Comparison of ENCODE assay signal across 9 cellular contexts in the genomic region with DNA sequence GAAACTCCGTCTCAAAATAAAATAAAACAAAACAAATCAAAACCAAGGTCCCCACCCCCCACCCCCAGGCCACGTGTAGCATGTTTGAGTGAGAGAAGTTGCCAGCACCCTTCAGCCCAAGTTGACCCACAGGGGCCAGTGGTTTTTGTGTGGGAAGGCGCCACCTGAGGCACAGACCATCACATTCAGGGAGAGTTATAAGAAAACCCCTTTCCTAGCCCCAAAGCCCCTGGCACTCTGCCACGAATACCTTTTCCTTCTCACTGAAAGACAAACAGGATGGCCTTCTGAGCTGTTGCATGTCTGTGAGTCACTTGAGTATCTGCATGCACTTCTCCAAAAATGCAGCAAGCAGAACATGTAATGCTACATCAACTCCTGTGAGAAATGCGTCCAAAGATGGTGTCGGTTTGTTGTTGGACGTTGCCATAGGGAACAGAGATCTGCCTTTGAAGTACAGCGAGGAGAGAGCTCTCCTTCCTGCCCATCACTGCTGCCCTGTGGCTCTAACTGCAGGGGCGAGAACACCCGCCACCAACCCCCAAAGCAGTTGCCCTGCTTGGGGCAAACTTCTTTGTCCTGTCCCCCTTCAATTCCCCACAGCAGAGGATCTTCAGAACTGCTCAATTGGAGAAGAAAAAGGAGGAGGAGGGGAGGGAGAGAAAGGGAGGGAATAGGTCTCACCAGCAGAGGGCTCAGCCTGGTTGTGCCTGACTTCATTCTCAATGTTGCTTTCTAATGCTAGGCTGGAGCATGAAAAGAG. TPM values are rescaled to one million over a fixed set of nuclear protein-coding genes. Genes with fewer than 3 reads are reported as not detected.
A peak's percentile ranks its signal among the peaks of the same experiment; 100 is the strongest.
DNase-seq lines count a peak whose midpoint lies in the region; ATAC-seq, FAIRE-seq and TF ChIP-seq lines count a peak whose summit lies in the region.
"Had no signal": no experiment of that assay in that cellular context is flagged by ENCODE, and none has a peak within 500 bp of the region (broad histone marks: within the 10 kb centered on the region; RNA-seq: fewer than 3 reads in every experiment).

No MANE protein-coding gene starts in this region.

- 39 to 46% methylated on average over 10 of the region's 10 CpGs for WGBS in GM23248 (ENCODE audit: low coverage in 1 of 2, low lambda C conversion rate in 2 of 2, missing lambda C conversion rate in 2 of 2), 2 experiments
- 27% methylated on average over 7 of the region's 10 CpGs for WGBS in K562 (ENCODE audit: insufficient coverage, low coverage, missing lambda C conversion rate)
- no CpG with 5 or more reads among the region's 10 CpGs for WGBS in iPS DF 6.9 (ENCODE audit: insufficient coverage, insufficient read length)
- WGBS in smooth muscle cell (ENCODE audit: low lambda C conversion rate), result 61% methylated on average over 10 of the region's 10 CpGs

- H3K9me2 ChIP-seq in DOHH2 (replicated peaks; ENCODE audit: control insufficient read depth, low read length), result no peaks in the 10 kb centered on the region
- H3K9me2 ChIP-seq in GM23248 (ENCODE audit: insufficient read depth), result no peaks in the 10 kb centered on the region

- H3K9me3 ChIP-seq in DOHH2 (ENCODE audit: control insufficient read depth, insufficient read depth, low read length) (no peaks in the 10 kb centered on the region), GM23248 (ENCODE audit: low read depth) (no peaks in the 10 kb centered on the region), K562 (replicated peaks; ENCODE audit: control insufficient read depth, insufficient read depth, low read depth, low read length) (no peaks in the 10 kb centered on the region), iPS DF 6.9 (ENCODE audit: control insufficient read depth, insufficient read depth, low read length) (no peaks in the 10 kb centered on the region), smooth muscle cell (replicated peaks; ENCODE audit: low read depth) (no peaks in the 10 kb centered on the region)

- CTCF ChIA-PET in K562 (lab: Yijun Ruan, JAX; ENCODE audit: low intra/inter-chr PET ratio), result no interaction called here

- H3K79me2 ChIP-seq in DOHH2 (ENCODE audit: control insufficient read depth, low read length) (peaks cover 16% of the 10 kb centered on the region), GM23248 (ENCODE audit: insufficient read depth) (peaks cover 12% of the 10 kb centered on the region), K562 (ENCODE audit: control insufficient read depth, insufficient read depth, low read length) (peaks cover 19% of the 10 kb centered on the region), smooth muscle cell (ENCODE audit: low read depth) (peaks cover 15% of the 10 kb centered on the region)

- TF ChIP-seq POLR2A in K562 (conservative IDR thresholded peaks at IDR 0.05), result no peak

- intact Hi-C loops in K562 (cut with micrococcal nuclease), result loop anchor here (2.0 to 5.0 kb wide), 3 partner anchors 82 to 252 kb away; no protein-coding TSS in a partner anchor

- H3K27me3 ChIP-seq in DOHH2 (ENCODE audit: control insufficient read depth, low read length) (no peaks in the 10 kb centered on the region), GM23248 (replicated peaks; ENCODE audit: insufficient read depth) (no peaks in the 10 kb centered on the region), K562 (ENCODE audit: control insufficient read depth in 2 of 2, insufficient read depth in 2 of 2, low read length in 2 of 2) (no peaks in the 10 kb centered on the region), iPS DF 6.9 (ENCODE audit: control insufficient read depth, insufficient read depth, low read length) (peaks cover 8% of the 10 kb centered on the region), smooth muscle cell (ENCODE audit: low read depth) (no peaks in the 10 kb centered on the region)

- H3K9ac ChIP-seq in GM23248 (peak overlapping the region; percentile 52), K562 (ENCODE audit: insufficient read depth in 1 of 2, low read depth in 2 of 2, low read length in 2 of 2) (no peak overlapping the region), smooth muscle cell (ENCODE audit: low read depth) (peak overlapping the region; percentile 48)

- no TSS peak for BruUV-seq in K562 (replicated peaks; lab: Mats Ljungman, UMichigan)

- peak; percentile 36 to 56; a peak in 3 of 4 replicates for TF ChIP-seq RAD21 in K562 (CRISPR knock-in tag; conservative IDR thresholded peaks at IDR 0.05 in 1 of 2, IDR thresholded peaks at IDR 0.05 in 1 of 2)

- peak overlapping the region; percentile 16; the same call in 1 of the 2 replicates for H3K4me3 ChIP-seq in DOHH2 (ENCODE audit: low read length)
- H3K4me3 ChIP-seq in GM23248, result no peak overlapping the region
- no peak overlapping the region for H3K4me3 ChIP-seq in K562
- H3K4me3 ChIP-seq in iPS DF 6.9 (ENCODE audit: low read length), result no peak overlapping the region
- no peak overlapping the region for H3K4me3 ChIP-seq in smooth muscle cell

- peak; percentile 83 for TF ChIP-seq CTCF in DOHH2 (IDR thresholded peaks at IDR 0.05; ENCODE audit: low read depth, low read length, poor library complexity, severe bottlenecking)
- peak; percentile 57 to 73 (median 72) for TF ChIP-seq CTCF in K562 (IDR thresholded peaks at IDR 0.05 in 2 of 3, conservative IDR thresholded peaks at IDR 0.05 in 1 of 3; ENCODE audit: insufficient read depth in 2 of 3, low read depth in 1 of 3, low read length in 3 of 3)
- peak; percentile 59 for TF ChIP-seq CTCF in smooth muscle cell (IDR thresholded peaks at IDR 0.05; ENCODE audit: borderline replicate concordance, insufficient read depth, poor library complexity, severe bottlenecking)

- H3K36me3 ChIP-seq in DOHH2 (ENCODE audit: control insufficient read depth, low read length) (peaks cover 3% of the 10 kb centered on the region), GM23248 (ENCODE audit: low read depth) (no peaks in the 10 kb centered on the region), K562 (ENCODE audit: control insufficient read depth, insufficient read depth, low read length) (peaks cover 2% of the 10 kb centered on the region; the same call in 1 of the 3 replicates), iPS DF 6.9 (ENCODE audit: control insufficient read depth, insufficient read depth, low read length) (no peaks in the 10 kb centered on the region), smooth muscle cell (ENCODE audit: low read depth) (no peaks in the 10 kb centered on the region)

- H3F3A ChIP-seq in DOHH2 (ENCODE audit: control insufficient read depth, insufficient read depth), result peaks cover 15% of the 10 kb centered on the region
- peaks cover 29% of the 10 kb centered on the region for H3F3A ChIP-seq in GM23248 (ENCODE audit: insufficient read depth)
- H3F3A ChIP-seq in smooth muscle cell (ENCODE audit: low read depth), result peaks cover 14% of the 10 kb centered on the region

- H4K20me1 ChIP-seq in DOHH2 (ENCODE audit: control insufficient read depth, insufficient read depth, low read depth, low read length) (peaks cover 8% of the 10 kb centered on the region; the same call in 1 of the 2 replicates), GM23248 (ENCODE audit: insufficient read depth) (no peaks in the 10 kb centered on the region), K562 (replicated peaks; ENCODE audit: control insufficient read depth, insufficient read depth, low read length) (no peaks in the 10 kb centered on the region), smooth muscle cell (ENCODE audit: low read depth) (peaks cover 14% of the 10 kb centered on the region)

- in situ Hi-C loops in GM23248 (cut with MboI), result loop anchor here (10.0 kb wide), 1 partner anchor 140 kb away; no protein-coding TSS in a partner anchor
- in situ Hi-C loops in K562 (cut with MboI), result no loop called here

- peak; percentile 91 for FAIRE-seq in K562 (lab: Jason Lieb, UNC)
- FAIRE-seq: islet of Langerhans had no signal

- H3K27ac ChIP-seq in DOHH2 (ENCODE audit: low read depth, low read length), result no peak overlapping the region
- H3K27ac ChIP-seq in GM23248, result peak overlapping the region; percentile 34
- H3K27ac ChIP-seq in K562 (ENCODE audit: extremely low read depth, low read depth, low read length), result no peak overlapping the region; the same call in 2 of the 3 replicates
- no peak overlapping the region for H3K27ac ChIP-seq in iPS DF 6.9 (ENCODE audit: low read length)
- H3K27ac ChIP-seq in smooth muscle cell (ENCODE audit: low read depth), result peak overlapping the region; percentile 95

- DNase-seq in GM23248, result peak; percentile 88
- DNase-seq in NCI-H146 treated with DMSO at 0.1 percent for 48 hours (lab: John Stamatoyannopoulos, UW; ENCODE audit: unreplicated experiment), result peak; percentile 76
- peak; percentile 68 for DNase-seq in T-helper 22 cell (ENCODE audit: low read depth)
- peak; percentile 29 to 70 (median 49) for DNase-seq in K562 (ENCODE audit: extremely low read depth in 1 of 4, low spot score in 3 of 4)
- DNase-seq in iPS DF 6.9 (ENCODE audit: low read depth, low spot score), result peak; percentile 73
- DNase-seq in smooth muscle cell (lab: John Stamatoyannopoulos, UW; ENCODE audit: unreplicated experiment), result no peak

- H3K4me1 ChIP-seq in DOHH2 (ENCODE audit: control insufficient read depth, low read length), result peaks cover 48% of the 10 kb centered on the region
- H3K4me1 ChIP-seq in GM23248 (ENCODE audit: insufficient read depth), result peaks cover 16% of the 10 kb centered on the region
- peaks cover 19 to 37% of the 10 kb centered on the region in 2 experiments; a peak in 4 of 5 replicates for H3K4me1 ChIP-seq in K562 (replicated peaks in 1 of 2; ENCODE audit: control insufficient read depth in 2 of 2, insufficient read depth in 2 of 2, low read length in 2 of 2)
- H3K4me1 ChIP-seq in iPS DF 6.9 (ENCODE audit: control insufficient read depth, insufficient read depth, low read length), result peaks cover 8% of the 10 kb centered on the region
- peaks cover 7% of the 10 kb centered on the region for H3K4me1 ChIP-seq in smooth muscle cell (ENCODE audit: low read depth)

- H3K4me2 ChIP-seq in DOHH2 (ENCODE audit: low read length) (peak overlapping the region; percentile 61), GM23248 (ENCODE audit: unreplicated experiment) (no peak overlapping the region), K562 (ENCODE audit: insufficient read depth, low read length) (peak overlapping the region; percentile 36), smooth muscle cell (no peak overlapping the region)

- H2AFZ ChIP-seq in GM23248 (peak overlapping the region; percentile 56), K562 (ENCODE audit: low read depth, low read length) (peak overlapping the region; percentile 81), smooth muscle cell (ENCODE audit: low read depth) (no peak overlapping the region)

- TF ChIP-seq EP300 in K562 (IDR thresholded peaks at IDR 0.05; ENCODE audit: low read length), result no peak

- peak; percentile 78 for ATAC-seq in K562
- ATAC-seq in HG03460 (IDR thresholded peaks at IDR 0.05; ENCODE audit: unreplicated experiment), result no peak

- POLR2A ChIA-PET in K562 (lab: Yijun Ruan, JAX), result interaction anchor here (0.6 kb wide), 1 partner anchor 8 kb away, joined by 3 read pairs; no protein-coding TSS in a partner anchor

- H3K9me1 ChIP-seq in K562 (ENCODE audit: control insufficient read depth, insufficient read depth, low read length), result no peaks in the 10 kb centered on the region

RNA-seq across cellular contexts. Expression of gene TRAF3, which starts 2.7 kb away (rescaled TPM):
- 17.9 and 18.6 TPM in 2 replicates for total RNA-seq in GM23248 (2014; rRNA removed; shearing (Covaris generic))
- polyA plus RNA-seq in GM23248 (2016; fragmentation: Nextera tagmentation; extraction: Ambion mirVana) (7.8 and 7.9 TPM in 2 replicates), K562 (2011; rRNA removed) (13.6 and 15.3 TPM in 2 replicates), K562 (2014; fragmentation: Illumina TruSeq; extraction: Trizol) (10.7 and 11.5 TPM in 2 replicates), K562 (2014; fragmentation: Nextera tagmentation; extraction: Ambion mirVana) (under 1 TPM; 0.52 to 0.57 TPM), K562 (2014; rRNA removed) (12.1 and 15.3 TPM in 2 replicates), smooth muscle cell (9.4 and 13.1 TPM in 2 replicates)
- 42.1 and 44.1 TPM in 2 replicates for total RNA-seq in K562 (2011; cell fraction: chromatin; rRNA removed; ENCODE audit: low replicate concordance)
- 22.5 and 22.8 TPM in 2 replicates for total RNA-seq in K562 (2011; cell fraction: nucleolus; rRNA removed)
- 25.0 and 25.2 TPM in 2 replicates for total RNA-seq in K562 (2011; cell fraction: nucleoplasm; rRNA removed)
- total RNA-seq in K562 (2014; rRNA removed) (8.1 and 11.4 TPM in 2 replicates), K562 (2014; rRNA removed; fragmentation: Illumina TruSeq; extraction: Trizol) (9.1 and 9.9 TPM in 2 replicates), K562 (2015; rRNA removed; fragmentation: Illumina TruSeq; extraction: Trizol) (7.4 and 9.9 TPM in 2 replicates), K562 (2021) (20.7 and 21.3 TPM in 2 replicates), smooth muscle cell (10.8 and 24.6 TPM in 2 replicates)
- 9.6 and 13.1 TPM in 2 replicates for polyA plus RNA-seq in K562 (2011; cell fraction: cytosol; rRNA removed)
- 14.3 and 18.4 TPM in 2 replicates for polyA plus RNA-seq in K562 (2011; cell fraction: nucleus; rRNA removed)
- polyA plus RNA-seq in K562 (2012), result 7.7 and 9.8 TPM in 2 replicates
- polyA minus RNA-seq in K562 (2011; rRNA and poly(A)+ RNA removed), result 40.9 and 41.5 TPM in 2 replicates
- 12.6 and 14.8 TPM in 2 replicates for polyA minus RNA-seq in K562 (2011; cell fraction: cytosol; rRNA and poly(A)+ RNA removed)
- polyA minus RNA-seq in K562 (2011; cell fraction: nucleus; rRNA and poly(A)+ RNA removed), result 6.6 and 12.8 TPM in 2 replicates

Comparison
In these comparisons a context has a peak if more than half of its experiments do, and no peak if none do; other contexts are left out.
1. H3K27ac ChIP-seq: peak in GM23248 (single experiment) and smooth muscle cell (single experiment); none in DOHH2 (single experiment), K562 (single experiment) and iPS DF 6.9 (single experiment).
2. H3K4me2 ChIP-seq: peak in DOHH2 (single experiment) and K562 (single experiment); none in GM23248 (single experiment) and smooth muscle cell (single experiment).
3. H3K9ac ChIP-seq: peak in GM23248 (single experiment) and smooth muscle cell (single experiment); none in K562 (0 of 2).
4. Peak in every context shown above with its lines, with median percentiles within 50 percentile points of each other: CTCF ChIP-seq.